In genomic region chr3:197956626-197956988, GRCh38 we compare ENCODE assay signal across 13 cellular contexts. TPM values are rescaled to one million over a fixed set of nuclear protein-coding genes. Genes with fewer than 3 reads are reported as not detected.
DNase-seq lines count a peak whose midpoint lies in the region; ATAC-seq and TF ChIP-seq lines count a peak whose summit lies in the region.
"Had no signal": no experiment of that assay in that cellular context is flagged by ENCODE, and none has a peak within 500 bp of the region (broad histone marks: within the 10 kb centered on the region; RNA-seq: fewer than 3 reads in every experiment).

No MANE protein-coding gene starts in this region.

- DNase-seq in activated CD4-positive, alpha-beta T cell treated with anti-CD3 and anti-CD28 coated beads for 36 hours = peak; percentile 30
- DNase-seq in activated CD4-positive, alpha-beta T cell treated with anti-CD3 and anti-CD28 coated beads, Interleukin-2, amount 50 U/mL, for 1 hour = no peak
- no peak for DNase-seq in coronary artery (ENCODE audit: low spot score)
- DNase-seq: NCI-H1436, NCI-H524 treated with DMSO at 0.1 percent for 48 hours had no signal

- peak overlapping the region; percentile 64 for H3K27ac ChIP-seq in neutrophil
- no peak overlapping the region for H3K27ac ChIP-seq in coronary artery
- H3K27ac ChIP-seq: brain microvascular endothelial cell, parathyroid adenoma, vagina had no signal

- no peak for ATAC-seq in activated CD4-positive, alpha-beta T cell treated with anti-CD3 and anti-CD28 coated beads for 36 hours
- no peak for ATAC-seq in HG02884 (IDR thresholded peaks at IDR 0.05; ENCODE audit: unreplicated experiment)
- no peak for ATAC-seq in HG03280 (IDR thresholded peaks at IDR 0.05; ENCODE audit: unreplicated experiment)

- H3K9me3 ChIP-seq in neutrophil = no peaks in the 10 kb centered on the region
- H3K9me3 ChIP-seq: vagina had no signal

- H3K27ac Mint-ChIP-seq in activated CD4-positive, alpha-beta T cell treated with anti-CD3 and anti-CD28 coated beads for 36 hours = peak overlapping the region; percentile 48
- H3K27ac Mint-ChIP-seq in IgD-negative memory B cell = peak overlapping the region in 2 of 3 donors; percentile 64 to 92
- peak overlapping the region in 4 of 5 experiments; percentile 15 to 98 (median 75) for H3K27ac Mint-ChIP-seq in brain

- no peak overlapping the region for H3K4me3 Mint-ChIP-seq in activated CD4-positive, alpha-beta T cell treated with anti-CD3 and anti-CD28 coated beads for 36 hours
- H3K4me3 Mint-ChIP-seq in IgD-negative memory B cell (peak overlapping the region in 1 of 4 donors; percentile 78), brain (peak overlapping the region in 1 of 5 experiments; percentile 77)

- peaks cover 48% of the 10 kb centered on the region in 2 experiments for H3K4me1 ChIP-seq in neutrophil (ENCODE audit: control insufficient read depth in 1 of 2, insufficient read depth in 1 of 2, low read depth in 1 of 2, low read length in 1 of 2)

- TF ChIP-seq CTCF in brain (conservative IDR thresholded peaks at IDR 0.05) = no peak
- TF ChIP-seq CTCF in neutrophil (IDR thresholded peaks at IDR 0.05) = no peak
- TF ChIP-seq CTCF in coronary artery (IDR thresholded peaks at IDR 0.05) = no peak

- no peaks in the 10 kb centered on the region for H3K9me3 Mint-ChIP-seq in activated CD4-positive, alpha-beta T cell treated with anti-CD3 and anti-CD28 coated beads for 36 hours (ENCODE audit: low read depth)
- H3K9me3 Mint-ChIP-seq in IgD-negative memory B cell (no peaks in the 10 kb centered on the region), brain (peaks cover 0 to 7% (median 0%) of the 10 kb centered on the region in 5 experiments)

- CTCF ChIA-PET in activated CD4-positive, alpha-beta T cell treated with anti-CD3 and anti-CD28 coated beads for 36 hours (lab: Charles Lee) = no interaction called here

- POLR2A ChIA-PET in activated CD4-positive, alpha-beta T cell treated with anti-CD3 and anti-CD28 coated beads for 36 hours (lab: Charles Lee) = no interaction called here

- H3K27me3 Mint-ChIP-seq in activated CD4-positive, alpha-beta T cell treated with anti-CD3 and anti-CD28 coated beads for 36 hours = no peaks in the 10 kb centered on the region
- H3K27me3 Mint-ChIP-seq in IgD-negative memory B cell (no peaks in the 10 kb centered on the region), brain (peaks cover 7% of the 10 kb centered on the region)

- intact Hi-C loops in activated CD4-positive, alpha-beta T cell treated with anti-CD3 and anti-CD28 coated beads for 36 hours (cut with DNase I, micrococcal nuclease) = no loop called here

- peaks cover 65% of the 10 kb centered on the region for H3K36me3 Mint-ChIP-seq in activated CD4-positive, alpha-beta T cell treated with anti-CD3 and anti-CD28 coated beads for 36 hours (ENCODE audit: low read depth)
- H3K36me3 Mint-ChIP-seq in IgD-negative memory B cell (peaks cover 3% of the 10 kb centered on the region), brain (peaks cover 58% of the 10 kb centered on the region)

- H3K4me3 ChIP-seq in neutrophil (ENCODE audit: low read depth in 1 of 2, low read length in 1 of 2) = no peak overlapping the region
- H3K4me3 ChIP-seq in coronary artery = no peak overlapping the region
- H3K4me3 ChIP-seq: vagina had no signal

- no peaks in the 10 kb centered on the region for H3K27me3 ChIP-seq in neutrophil
- H3K27me3 ChIP-seq: brain microvascular endothelial cell, vagina had no signal

- H3K4me1 Mint-ChIP-seq in activated CD4-positive, alpha-beta T cell treated with anti-CD3 and anti-CD28 coated beads for 36 hours = peaks cover 68% of the 10 kb centered on the region
- peaks cover 29 to 35% (median 33%) of the 10 kb centered on the region in 3 donors for H3K4me1 Mint-ChIP-seq in IgD-negative memory B cell
- peaks cover 79% of the 10 kb centered on the region for H3K4me1 Mint-ChIP-seq in brain

- peaks cover 46% of the 10 kb centered on the region for H3K36me3 ChIP-seq in neutrophil

RNA-seq across cellular contexts. Expression of gene LMLN, which starts 3.4 kb away (rescaled TPM):
- total RNA-seq in activated CD4-positive, alpha-beta T cell treated with anti-CD3 and anti-CD28 coated beads for 36 hours = 1 to 10 TPM; 4.3 to 7.7 TPM
- polyA plus RNA-seq in IgD-negative memory B cell (1.3 TPM), brain (ENCODE audit: insufficient read depth, low read depth, low replicate concordance) (1.5 TPM)

RNA-seq across cellular contexts. Expression of gene RPL35A, which starts 6.6 kb away (rescaled TPM):
- total RNA-seq in activated CD4-positive, alpha-beta T cell treated with anti-CD3 and anti-CD28 coated beads for 36 hours = 1,000 to 10,000 TPM; 1,121 to 1,734 TPM
- polyA plus RNA-seq in IgD-negative memory B cell (1,996 TPM), brain (ENCODE audit: insufficient read depth, low read depth, low replicate concordance) (1,779 TPM)
